Comparison of ENCODE assay signal across 17 cellular contexts in genomic region chr5:174903333-174903732, GRCh38.
DNase-seq lines count a peak whose midpoint lies in the region; ATAC-seq and TF ChIP-seq lines count a peak whose summit lies in the region.
"Had no signal": no experiment of that assay in that cellular context is flagged by ENCODE, and none has a peak within 500 bp of the region (broad histone marks: within the 10 kb centered on the region; RNA-seq: fewer than 3 reads in every experiment).

No MANE protein-coding gene starts in this region.

- H4K5ac ChIP-seq in H9 (ENCODE audit: insufficient read length, low read depth, low read length), result no peak overlapping the region

- no peaks in the 10 kb centered on the region for H3K79me2 ChIP-seq in H9 (ENCODE audit: insufficient read depth, low read length)
- H3K79me2 ChIP-seq: hepatocyte had no signal

- no peaks in the 10 kb centered on the region for H3K23me2 ChIP-seq in H9 (ENCODE audit: insufficient read length, low read depth, low read length, poor library complexity, severe bottlenecking)

- no CpG with 5 or more reads among the region's 1 CpG for WGBS in H9 (ENCODE audit: extremely low coverage, insufficient read length, low lambda C conversion rate)
- WGBS in psoas muscle, 3 donors, result 90 to 100% (median 91%) methylated on average over 1 of the region's 1 CpG

- H3K27me3 ChIP-seq in H9 (ENCODE audit: insufficient read depth, low read length) (no peaks in the 10 kb centered on the region), psoas muscle (ENCODE audit: insufficient read depth in 3 of 3, low read length in 2 of 3) (peaks cover 0 to 9% (median 1%) of the 10 kb centered on the region in 3 donors)

- H2BK12ac ChIP-seq in H9 (ENCODE audit: insufficient read length, low read depth, low read length), result no peak overlapping the region

- no peak overlapping the region for H2BK120ac ChIP-seq in H9 (ENCODE audit: low read depth, low read length, poor library complexity, severe bottlenecking)

- ATAC-seq in psoas muscle, result no peak
- ATAC-seq: activated T-cell treated with anti-CD3 and anti-CD28 coated beads, Interleukin-2, amount 50 U/mL, for 4 hours; right cardiac atrium had no signal

- peak; percentile 49 for DNase-seq in H9
- peak; percentile 80 to 92 for DNase-seq in NCI-H524 (lab: John Stamatoyannopoulos, UW)
- peak; percentile 8 for DNase-seq in activated naive CD8-positive, alpha-beta T cell treated with anti-CD3 and anti-CD28 coated beads for 36 hours
- no peak for DNase-seq in substantia nigra (lab: John Stamatoyannopoulos, UW)
- no peak for DNase-seq in foreskin melanocyte
- no peak for DNase-seq in T1000 (lab: John Stamatoyannopoulos, UW)
- no peak for DNase-seq in psoas muscle
- DNase-seq: activated CD4-positive, alpha-beta T cell treated with anti-CD3 and anti-CD28 coated beads, Interleukin-2, amount 10 ng/mL, durations not matched to agents 24 days and 14 days; activated T-cell treated with anti-CD3 and anti-CD28 coated beads, Interleukin-2, amount 50 U/mL, for 4 hours; C1 segment of cervical spinal cord; effector CD4-positive, alpha-beta T cell; kidney glomerular epithelial cell; NCI-H1417 treated with DMSO at 0.1 percent for 48 hours; right cardiac atrium; stimulated activated CD4-positive, alpha-beta T cell treated with anti-CD3 and anti-CD28 coated beads, Interleukin-2, amount 100 ng/mL, for 48 hours had no signal

- no peak overlapping the region; a peak in 1 of 7 replicates for H3K27ac Mint-ChIP-seq in H9
- no peak overlapping the region for H3K27ac Mint-ChIP-seq in activated naive CD8-positive, alpha-beta T cell treated with anti-CD3 and anti-CD28 coated beads for 36 hours
- H3K27ac Mint-ChIP-seq: activated CD4-positive, alpha-beta T cell treated with anti-CD3 and anti-CD28 coated beads, Interleukin-2, amount 10 ng/mL, durations not matched to agents 24 days and 14 days had no signal

- intact Hi-C loops in psoas muscle (cut with DNase I), result no loop called here

- no peaks in the 10 kb centered on the region for H3K36me3 ChIP-seq in psoas muscle (ENCODE audit: insufficient read depth in 1 of 2, low read depth in 1 of 2)

- H3K9me3 ChIP-seq in H9 (ENCODE audit: control insufficient read depth, low read depth, low read length) (no peaks in the 10 kb centered on the region), psoas muscle (no peaks in the 10 kb centered on the region)

- no peaks in the 10 kb centered on the region; a peak in 2 of 7 replicates for H3K36me3 Mint-ChIP-seq in H9 (ENCODE audit: insufficient read depth in 1 of 3, low read depth in 3 of 3)
- H3K36me3 Mint-ChIP-seq in activated naive CD8-positive, alpha-beta T cell treated with anti-CD3 and anti-CD28 coated beads for 36 hours, result no peaks in the 10 kb centered on the region

- no peak overlapping the region for H3K56ac ChIP-seq in H9 (ENCODE audit: insufficient read length, low read depth, low read length)

- no peak overlapping the region for H2BK5ac ChIP-seq in H9 (ENCODE audit: insufficient read length, low read length)

- H2AFZ ChIP-seq in H9 (ENCODE audit: low read length), result no peak overlapping the region
- H2AFZ ChIP-seq: hepatocyte had no signal

- H3K27ac ChIP-seq in C4-2B, result no peak overlapping the region
- H3K27ac ChIP-seq in H9 (ENCODE audit: insufficient read length, low read depth, low read length), result no peak overlapping the region
- H3K27ac ChIP-seq in substantia nigra (ENCODE audit: low read depth, low read length, poor library complexity, severe bottlenecking), result no peak overlapping the region
- H3K27ac ChIP-seq in psoas muscle, result no peak overlapping the region
- H3K27ac ChIP-seq: hepatocyte had no signal

- H2BK15ac ChIP-seq in H9 (ENCODE audit: low read depth, low read length), result no peak overlapping the region

- no peak overlapping the region for H4K91ac ChIP-seq in H9 (ENCODE audit: insufficient read length, low read depth, low read length)

- H4K20me1 ChIP-seq in H9 (ENCODE audit: control insufficient read depth, insufficient read depth, insufficient read length), result no peaks in the 10 kb centered on the region

- no peak overlapping the region for H3K18ac ChIP-seq in H9 (ENCODE audit: insufficient read length, low read depth, low read length)

- H3K23ac ChIP-seq in H9 (ENCODE audit: insufficient read length, low read depth, low read length), result no peak overlapping the region

- no peak overlapping the region for H3K4me2 ChIP-seq in H9 (ENCODE audit: insufficient read depth, insufficient read length, low read length)
- H3K4me2 ChIP-seq: hepatocyte had no signal

- no peak overlapping the region for H2AK5ac ChIP-seq in H9 (ENCODE audit: insufficient read length, low read length)

- no peak overlapping the region for H3K4me3 ChIP-seq in psoas muscle
- H3K4me3 ChIP-seq: hepatocyte had no signal

- H3K27me3 Mint-ChIP-seq in H9 (ENCODE audit: low read depth), result peaks cover 9% of the 10 kb centered on the region
- peaks cover 34% of the 10 kb centered on the region for H3K27me3 Mint-ChIP-seq in activated naive CD8-positive, alpha-beta T cell treated with anti-CD3 and anti-CD28 coated beads for 36 hours

- H3K9me3 Mint-ChIP-seq in H9, result peaks cover 4 to 6% of the 10 kb centered on the region in 2 experiments; a peak in 3 of 5 replicates
- no peaks in the 10 kb centered on the region for H3K9me3 Mint-ChIP-seq in activated naive CD8-positive, alpha-beta T cell treated with anti-CD3 and anti-CD28 coated beads for 36 hours
- H3K9me3 Mint-ChIP-seq: activated CD4-positive, alpha-beta T cell treated with anti-CD3 and anti-CD28 coated beads, Interleukin-2, amount 10 ng/mL, durations not matched to agents 24 days and 14 days; activated T-cell treated with anti-CD3 and anti-CD28 coated beads, Interleukin-2, amount 50 U/mL, for 4 hours had no signal

- H3T11ph ChIP-seq in H9 (ENCODE audit: low read length), result no peak overlapping the region

- TF ChIP-seq CTCF in C4-2B (conservative IDR thresholded peaks at IDR 0.05) (peak; percentile 25), H9 (conservative IDR thresholded peaks at IDR 0.05) (peak; percentile 41; the same call in 2 of the 3 replicates), psoas muscle (IDR thresholded peaks at IDR 0.05) (no peak)

- H2BK20ac ChIP-seq in H9 (ENCODE audit: low read depth, low read length, poor library complexity, severe bottlenecking), result no peak overlapping the region

- H4K8ac ChIP-seq in H9 (replicated peaks; ENCODE audit: insufficient read length, low read depth, low read length), result no peak overlapping the region

- H3K14ac ChIP-seq in H9 (ENCODE audit: insufficient read depth, low read length), result no peak overlapping the region

- H3K4ac ChIP-seq in H9 (ENCODE audit: low read depth, low read length), result no peak overlapping the region

- H3K4me1 ChIP-seq in H9 (ENCODE audit: insufficient read depth, low read length), result no peaks in the 10 kb centered on the region
- no peaks in the 10 kb centered on the region for H3K4me1 ChIP-seq in psoas muscle

- no peaks in the 10 kb centered on the region for H3K79me1 ChIP-seq in H9 (ENCODE audit: insufficient read depth, low read depth, low read length, poor library complexity, severe bottlenecking)

- H3K4me1 Mint-ChIP-seq in H9, result no peaks in the 10 kb centered on the region
- no peaks in the 10 kb centered on the region for H3K4me1 Mint-ChIP-seq in activated naive CD8-positive, alpha-beta T cell treated with anti-CD3 and anti-CD28 coated beads for 36 hours
- H3K4me1 Mint-ChIP-seq: activated CD4-positive, alpha-beta T cell treated with anti-CD3 and anti-CD28 coated beads, Interleukin-2, amount 10 ng/mL, durations not matched to agents 24 days and 14 days had no signal

- no peak overlapping the region for H3K9ac ChIP-seq in H9 (ENCODE audit: extremely low read depth, insufficient read length, low read length)

- no peak overlapping the region for H3K4me3 Mint-ChIP-seq in H9
- H3K4me3 Mint-ChIP-seq in activated naive CD8-positive, alpha-beta T cell treated with anti-CD3 and anti-CD28 coated beads for 36 hours, result no peak overlapping the region
- H3K4me3 Mint-ChIP-seq: activated CD4-positive, alpha-beta T cell treated with anti-CD3 and anti-CD28 coated beads, Interleukin-2, amount 10 ng/mL, durations not matched to agents 24 days and 14 days; activated T-cell treated with anti-CD3 and anti-CD28 coated beads, Interleukin-2, amount 50 U/mL, for 4 hours had no signal

Comparison
In these comparisons a context has a peak if more than half of its experiments do, and no peak if none do; other contexts are left out.
1. DNase-seq: peak in H9 (single experiment), NCI-H524 (2 of 2) and activated naive CD8-positive, alpha-beta T cell treated with anti-CD3 and anti-CD28 coated beads for 36 hours (single experiment); none in substantia nigra (0 of 49), foreskin melanocyte (single experiment), T1000 (single experiment) and psoas muscle (0 of 2).